8 cellular contexts compared by ENCODE assay signal in genomic region chr2:69386789-69387734, GRCh38. TPM values are rescaled to one million over a fixed set of nuclear protein-coding genes. Genes with fewer than 3 reads are reported as not detected.
DNase-seq lines count a peak whose midpoint lies in the region; ATAC-seq and TF ChIP-seq lines count a peak whose summit lies in the region.

GFPT1 (minus strand) TSS chr2:69387227; CDS start chr2:69387071, 156 bp downstream.

- H3K4me3 Mint-ChIP-seq in IgD-negative memory B cell = peak within 1 kb of the TSS; percentile 89 to 96 (median 94)

- H3K27ac Mint-ChIP-seq in IgD-negative memory B cell = peak within 1 kb of the TSS; percentile 77 to 91 (median 86)

- DNase-seq in DMS 273 (lab: John Stamatoyannopoulos, UW; ENCODE audit: unreplicated experiment) = peak; percentile 97
- peak; percentile 92 for DNase-seq in OCI-M1 (lab: John Stamatoyannopoulos, UW)
- peak; percentile 90 for DNase-seq in activated T-cell treated with anti-CD3 and anti-CD28 coated beads for 4 hours
- DNase-seq in epithelial cell of esophagus (ENCODE audit: low read depth) = peak; percentile 96
- DNase-seq in mucosa of gallbladder (ENCODE audit: low spot score) = peak; percentile 95
- peak; percentile 91 for DNase-seq in stimulated activated CD8-positive, alpha-beta memory T cell treated with anti-CD3 and anti-CD28 coated beads, Interleukin-4, amount 100 ng/mL, for 24 hours (ENCODE audit: low read depth)

- no peaks in the 10 kb centered on the region for H3K9me3 Mint-ChIP-seq in IgD-negative memory B cell

- TF ChIP-seq CTCF in epithelial cell of esophagus (IDR thresholded peaks at IDR 0.05; ENCODE audit: insufficient read depth, low read depth, low read length, missing control alignments) = no peak

- H3K27me3 Mint-ChIP-seq in IgD-negative memory B cell = no peaks in the 10 kb centered on the region

- peak within 1 kb of the TSS; percentile 78 for H3K4me3 ChIP-seq in epithelial cell of esophagus (ENCODE audit: low read length)

- peaks cover 22 to 34% (median 23%) of the 10 kb centered on the region in 3 donors for H3K4me1 Mint-ChIP-seq in IgD-negative memory B cell

- H3K36me3 Mint-ChIP-seq in IgD-negative memory B cell = no peaks in the 10 kb centered on the region

- peak; percentile 82 for ATAC-seq in GM21529 (IDR thresholded peaks at IDR 0.05; ENCODE audit: unreplicated experiment)

RNA-seq across cellular contexts. Expression of gene GFPT1, which starts in this region (rescaled TPM):
- polyA plus RNA-seq in IgD-negative memory B cell = 6.4 TPM
- total RNA-seq in mucosa of gallbladder = 108 TPM

Comparison
In these comparisons a context has a peak if more than half of its experiments do, and no peak if none do; other contexts are left out.
1. Peak in every context shown above with its lines: DNase-seq, ATAC-seq and H3K4me3 ChIP-seq.